Comparison of ENCODE assay signal across 8 cellular contexts in genomic region chr9:93096131-93096802, GRCh38. TPM values are rescaled to one million over a fixed set of nuclear protein-coding genes. Genes with fewer than 3 reads are reported as not detected.
DNase-seq lines count a peak whose midpoint lies in the region; ATAC-seq and TF ChIP-seq lines count a peak whose summit lies in the region.

TSS of gene CARD19 (plus strand) at chr9:93096217. CDS start at chr9:93096346, 129 bp downstream.

- H3K9me3 Mint-ChIP-seq in chondrocyte (ENCODE audit: low read depth), result peaks cover 4% of the 10 kb centered on the region

- H3K4me1 Mint-ChIP-seq in T-helper 17 cell (peaks cover 45% of the 10 kb centered on the region), chondrocyte (ENCODE audit: low read depth) (peaks cover 49% of the 10 kb centered on the region)

- H3K27me3 Mint-ChIP-seq in T-helper 17 cell (no peaks in the 10 kb centered on the region), chondrocyte (ENCODE audit: low read depth) (no peaks in the 10 kb centered on the region)

- TF ChIP-seq CTCF in chondrocyte (IDR thresholded peaks at IDR 0.05), result peak; percentile 31

- DNase-seq in Ammon's horn (ENCODE audit: low spot score), result peak; percentile 47
- peak; percentile 44 to 63 (median 58) for DNase-seq in T-helper 17 cell
- peak; percentile 89 for DNase-seq in chondrocyte (ENCODE audit: low spot score)
- DNase-seq in left kidney (ENCODE audit: low read depth, low spot score), result peak; percentile 65
- DNase-seq in stimulated activated CD4-positive, alpha-beta T cell treated with anti-CD3 and anti-CD28 coated beads, Interleukin-4, amount 100 ng/mL, for 1 hour, result peak; percentile 56
- DNase-seq in NCI-H1048 (lab: John Stamatoyannopoulos, UW), result no peak

- ATAC-seq in GM19035 (IDR thresholded peaks at IDR 0.05; ENCODE audit: unreplicated experiment), result peak; percentile 51
- ATAC-seq in HG03378 (IDR thresholded peaks at IDR 0.05; ENCODE audit: unreplicated experiment), result peak; percentile 10
- peak; percentile 13 for ATAC-seq in T-helper 17 cell

- H3K9me3 ChIP-seq in T-helper 17 cell (ENCODE audit: control insufficient read depth, low read length, poor library complexity, severe bottlenecking), result no peaks in the 10 kb centered on the region

- H3K36me3 Mint-ChIP-seq in T-helper 17 cell (ENCODE audit: low read depth), result no peaks in the 10 kb centered on the region
- H3K36me3 Mint-ChIP-seq in chondrocyte (ENCODE audit: low read depth), result peaks cover 1% of the 10 kb centered on the region

- peak within 1 kb of the TSS; percentile 93 for H3K4me3 Mint-ChIP-seq in T-helper 17 cell
- H3K4me3 Mint-ChIP-seq in chondrocyte (ENCODE audit: unreplicated experiment), result peak within 1 kb of the TSS; percentile 82

- peak within 1 kb of the TSS; percentile 95 for H3K27ac Mint-ChIP-seq in T-helper 17 cell
- peak within 1 kb of the TSS; percentile 88 for H3K27ac Mint-ChIP-seq in chondrocyte (ENCODE audit: unreplicated experiment)

RNA-seq across cellular contexts. Expression of gene CARD19, which starts in this region (rescaled TPM):
- total RNA-seq in T-helper 17 cell (10 to 100 TPM; 45.2 to 54.4 TPM), chondrocyte (28.3 to 41.7 TPM (median 40.5 TPM) in 3 replicates)
